In the genomic region with DNA sequence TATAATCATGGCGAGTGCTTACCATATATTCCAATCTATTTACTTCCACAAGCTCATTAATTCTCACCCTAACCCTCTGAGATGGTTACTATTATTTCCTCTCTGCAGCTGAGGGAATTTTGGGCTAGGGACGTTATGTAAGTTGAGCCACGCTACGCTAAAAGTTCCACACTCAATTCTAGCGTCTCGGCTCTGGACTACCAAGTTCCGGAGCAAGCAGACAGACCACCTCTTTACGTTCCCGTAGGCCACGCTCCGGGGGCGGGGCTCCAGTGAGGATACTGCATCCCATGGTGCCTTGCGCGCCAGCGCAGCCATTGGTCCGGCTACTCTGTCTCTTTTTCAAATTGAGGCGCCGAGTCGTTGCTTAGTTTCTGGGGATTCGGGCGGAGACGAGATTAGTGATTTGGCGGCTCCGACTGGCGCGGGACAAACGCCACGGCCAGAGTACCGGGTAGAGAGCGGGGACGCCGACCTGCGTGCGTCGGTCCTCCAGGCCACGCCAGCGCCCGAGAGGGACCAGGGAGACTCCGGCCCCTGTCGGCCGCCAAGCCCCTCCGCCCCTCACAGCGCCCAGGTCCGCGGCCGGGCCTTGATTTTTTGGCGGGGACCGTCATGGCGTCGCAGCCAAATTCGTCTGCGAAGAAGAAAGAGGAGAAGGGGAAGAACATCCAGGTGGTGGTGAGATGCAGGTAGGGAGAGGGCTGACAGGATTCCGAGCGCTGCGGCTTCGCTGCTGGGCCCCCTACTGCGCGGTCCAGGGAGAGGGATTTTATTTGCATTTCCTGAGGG, we compare ENCODE assay signal across 1 cellular context.
TF ChIP-seq lines count a peak whose summit lies in the region.

TSS of gene KIF11 (plus strand) at position 370 of the 792 bp plus-strand sequence. CDS start at position 616, 246 bp downstream.

TF ChIP-seq in K562, 482 proteins besides CTCF, POLR2A, EP300 and RAD21 (continued from another document and continues in another):
- TF ChIP-seq, protein P1, sequence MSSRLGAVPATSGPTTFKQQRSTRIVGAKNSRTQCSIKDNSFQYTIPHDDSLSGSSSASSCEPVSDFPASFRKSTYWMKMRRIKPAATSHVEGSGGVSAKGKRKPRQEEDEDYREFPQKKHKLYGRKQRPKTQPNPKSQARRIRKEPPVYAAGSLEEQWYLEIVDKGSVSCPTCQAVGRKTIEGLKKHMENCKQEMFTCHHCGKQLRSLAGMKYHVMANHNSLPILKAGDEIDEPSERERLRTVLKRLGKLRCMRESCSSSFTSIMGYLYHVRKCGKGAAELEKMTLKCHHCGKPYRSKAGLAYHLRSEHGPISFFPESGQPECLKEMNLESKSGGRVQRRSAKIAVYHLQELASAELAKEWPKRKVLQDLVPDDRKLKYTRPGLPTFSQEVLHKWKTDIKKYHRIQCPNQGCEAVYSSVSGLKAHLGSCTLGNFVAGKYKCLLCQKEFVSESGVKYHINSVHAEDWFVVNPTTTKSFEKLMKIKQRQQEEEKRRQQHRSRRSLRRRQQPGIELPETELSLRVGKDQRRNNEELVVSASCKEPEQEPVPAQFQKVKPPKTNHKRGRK (tag; IDR thresholded peaks at IDR 0.05), result no peak
- peak in 1 of 2 experiments; percentile 70; a peak in 1 of 4 replicates for TF ChIP-seq ARNT (IDR thresholded peaks at IDR 0.05)
- TF ChIP-seq MAFG (tag; conservative IDR thresholded peaks at IDR 0.05), result no peak
- no peak for TF ChIP-seq CHD4 (IDR thresholded peaks at IDR 0.05; ENCODE audit: insufficient read depth, insufficient replicate concordance, low read depth, low read length, poor library complexity, severe bottlenecking)
- TF ChIP-seq, protein P2, sequence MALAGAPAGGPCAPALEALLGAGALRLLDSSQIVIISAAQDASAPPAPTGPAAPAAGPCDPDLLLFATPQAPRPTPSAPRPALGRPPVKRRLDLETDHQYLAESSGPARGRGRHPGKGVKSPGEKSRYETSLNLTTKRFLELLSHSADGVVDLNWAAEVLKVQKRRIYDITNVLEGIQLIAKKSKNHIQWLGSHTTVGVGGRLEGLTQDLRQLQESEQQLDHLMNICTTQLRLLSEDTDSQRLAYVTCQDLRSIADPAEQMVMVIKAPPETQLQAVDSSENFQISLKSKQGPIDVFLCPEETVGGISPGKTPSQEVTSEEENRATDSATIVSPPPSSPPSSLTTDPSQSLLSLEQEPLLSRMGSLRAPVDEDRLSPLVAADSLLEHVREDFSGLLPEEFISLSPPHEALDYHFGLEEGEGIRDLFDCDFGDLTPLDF (CRISPR knock-in tag; IDR thresholded peaks at IDR 0.05), result peak; percentile 91
- TF ChIP-seq ZNF561 (CRISPR knock-in tag; conservative IDR thresholded peaks at IDR 0.05), result no peak
- no peak for TF ChIP-seq GABPB2 (CRISPR knock-in tag; conservative IDR thresholded peaks at IDR 0.05)
- TF ChIP-seq GATAD2B (IDR thresholded peaks at IDR 0.05; ENCODE audit: borderline replicate concordance), result no peak
- TF ChIP-seq ZBTB5 (IDR thresholded peaks at IDR 0.05), result no peak
- no peak for TF ChIP-seq SREBF1 (IDR thresholded peaks at IDR 0.05; ENCODE audit: borderline replicate concordance, low read depth, low read length)
- TF ChIP-seq ZFP36 (IDR thresholded peaks at IDR 0.05; ENCODE audit: low read depth, low read length, partially characterized antibody), result no peak
- TF ChIP-seq ZNF311 (CRISPR knock-in tag; IDR thresholded peaks at IDR 0.05), result no peak
- TF ChIP-seq USF1 (CRISPR knock-in tag; IDR thresholded peaks at IDR 0.05), result no peak
- TF ChIP-seq CHD2 (IDR thresholded peaks at IDR 0.05; ENCODE audit: low read depth, low read length), result no peak
- no peak for TF ChIP-seq PRDM10 (IDR thresholded peaks at IDR 0.05; ENCODE audit: partially characterized antibody)
- TF ChIP-seq CBX8 (IDR thresholded peaks at IDR 0.05; ENCODE audit: borderline replicate concordance, extremely low read depth, low read depth, low read length, poor library complexity, severe bottlenecking), result no peak
- peak; percentile 41; the same call in 1 of the 2 replicates for TF ChIP-seq HCFC1 (IDR thresholded peaks at IDR 0.05; ENCODE audit: low read depth, low read length)
- no peak for TF ChIP-seq HBP1 (CRISPR knock-in tag; IDR thresholded peaks at IDR 0.05)
- no peak for TF ChIP-seq HLTF (IDR thresholded peaks at IDR 0.05)
- TF ChIP-seq LCOR (CRISPR knock-in tag; IDR thresholded peaks at IDR 0.05), result peak; percentile 88
- TF ChIP-seq ZNF253 (CRISPR knock-in tag; conservative IDR thresholded peaks at IDR 0.05), result no peak
- TF ChIP-seq RBM34 (IDR thresholded peaks at IDR 0.05; ENCODE audit: borderline replicate concordance, insufficient read depth, low read length), result no peak
- peak; percentile 95 for TF ChIP-seq POLR2G (IDR thresholded peaks at IDR 0.05; ENCODE audit: low read depth, low read length)
- no peak for TF ChIP-seq DIDO1 (tag; IDR thresholded peaks at IDR 0.05; ENCODE audit: low read depth)
- peak; percentile 66; the same call in 1 of the 2 replicates for TF ChIP-seq GTF2F1 (IDR thresholded peaks at IDR 0.05; ENCODE audit: low read depth, low read length)
- TF ChIP-seq NFRKB (IDR thresholded peaks at IDR 0.05; ENCODE audit: low read depth), result no peak; the same call in 1 of the 2 replicates
- no peak for TF ChIP-seq POU5F1 (IDR thresholded peaks at IDR 0.05; ENCODE audit: borderline replicate concordance, low read depth, low read length, partially characterized antibody)
- peak; percentile 96 for TF ChIP-seq HNRNPLL (IDR thresholded peaks at IDR 0.05; ENCODE audit: low read depth, low read length, poor library complexity, severe bottlenecking)
- no peak for TF ChIP-seq MCM3 (IDR thresholded peaks at IDR 0.05)
- TF ChIP-seq ZNF699 (CRISPR knock-in tag; IDR thresholded peaks at IDR 0.05; ENCODE audit: insufficient replicate concordance), result no peak
- TF ChIP-seq, protein P3, sequence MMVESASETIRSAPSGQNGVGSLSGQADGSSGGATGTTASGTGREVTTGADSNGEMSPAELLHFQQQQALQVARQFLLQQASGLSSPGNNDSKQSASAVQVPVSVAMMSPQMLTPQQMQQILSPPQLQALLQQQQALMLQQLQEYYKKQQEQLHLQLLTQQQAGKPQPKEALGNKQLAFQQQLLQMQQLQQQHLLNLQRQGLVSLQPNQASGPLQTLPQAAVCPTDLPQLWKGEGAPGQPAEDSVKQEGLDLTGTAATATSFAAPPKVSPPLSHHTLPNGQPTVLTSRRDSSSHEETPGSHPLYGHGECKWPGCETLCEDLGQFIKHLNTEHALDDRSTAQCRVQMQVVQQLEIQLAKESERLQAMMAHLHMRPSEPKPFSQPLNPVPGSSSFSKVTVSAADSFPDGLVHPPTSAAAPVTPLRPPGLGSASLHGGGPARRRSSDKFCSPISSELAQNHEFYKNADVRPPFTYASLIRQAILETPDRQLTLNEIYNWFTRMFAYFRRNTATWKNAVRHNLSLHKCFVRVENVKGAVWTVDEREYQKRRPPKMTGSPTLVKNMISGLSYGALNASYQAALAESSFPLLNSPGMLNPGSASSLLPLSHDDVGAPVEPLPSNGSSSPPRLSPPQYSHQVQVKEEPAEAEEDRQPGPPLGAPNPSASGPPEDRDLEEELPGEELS (CRISPR knock-in tag; IDR thresholded peaks at IDR 0.05; ENCODE audit: borderline replicate concordance), result no peak; the same call in 1 of the 2 replicates
- TF ChIP-seq NR3C1 (CRISPR knock-in tag; IDR thresholded peaks at IDR 0.05), result no peak
- TF ChIP-seq U2AF1 (optimal IDR thresholded peaks at IDR 0.05; ENCODE audit: low read depth, low read length), result no peak
- TF ChIP-seq ZNF121 (CRISPR knock-in tag; conservative IDR thresholded peaks at IDR 0.05), result no peak
- no peak for TF ChIP-seq MEF2D (tag; conservative IDR thresholded peaks at IDR 0.05; ENCODE audit: low read depth)
- TF ChIP-seq CBFA2T3 (IDR thresholded peaks at IDR 0.05), result no peak
- no peak for TF ChIP-seq RBM39 (optimal IDR thresholded peaks at IDR 0.05; ENCODE audit: low read depth, low read length)
- no peak for TF ChIP-seq ZNF140 (CRISPR knock-in tag; IDR thresholded peaks at IDR 0.05)
- TF ChIP-seq ZNF586 (CRISPR knock-in tag; conservative IDR thresholded peaks at IDR 0.05), result no peak
- TF ChIP-seq MTF1 (CRISPR knock-in tag; IDR thresholded peaks at IDR 0.05; ENCODE audit: borderline replicate concordance), result no peak
- TF ChIP-seq TRIM24 (IDR thresholded peaks at IDR 0.05), result peak in 1 of 2 experiments; percentile 33; a peak in 2 of 4 replicates
- TF ChIP-seq, protein P4, sequence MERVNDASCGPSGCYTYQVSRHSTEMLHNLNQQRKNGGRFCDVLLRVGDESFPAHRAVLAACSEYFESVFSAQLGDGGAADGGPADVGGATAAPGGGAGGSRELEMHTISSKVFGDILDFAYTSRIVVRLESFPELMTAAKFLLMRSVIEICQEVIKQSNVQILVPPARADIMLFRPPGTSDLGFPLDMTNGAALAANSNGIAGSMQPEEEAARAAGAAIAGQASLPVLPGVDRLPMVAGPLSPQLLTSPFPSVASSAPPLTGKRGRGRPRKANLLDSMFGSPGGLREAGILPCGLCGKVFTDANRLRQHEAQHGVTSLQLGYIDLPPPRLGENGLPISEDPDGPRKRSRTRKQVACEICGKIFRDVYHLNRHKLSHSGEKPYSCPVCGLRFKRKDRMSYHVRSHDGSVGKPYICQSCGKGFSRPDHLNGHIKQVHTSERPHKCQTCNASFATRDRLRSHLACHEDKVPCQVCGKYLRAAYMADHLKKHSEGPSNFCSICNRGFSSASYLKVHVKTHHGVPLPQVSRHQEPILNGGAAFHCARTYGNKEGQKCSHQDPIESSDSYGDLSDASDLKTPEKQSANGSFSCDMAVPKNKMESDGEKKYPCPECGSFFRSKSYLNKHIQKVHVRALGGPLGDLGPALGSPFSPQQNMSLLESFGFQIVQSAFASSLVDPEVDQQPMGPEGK (CRISPR knock-in tag; IDR thresholded peaks at IDR 0.05; ENCODE audit: borderline replicate concordance), result no peak
- no peak for TF ChIP-seq HNRNPUL1 (IDR thresholded peaks at IDR 0.05; ENCODE audit: low read length)
